1 cellular context compared by ENCODE assay signal in genomic region chr2:98476192-98476868, GRCh38.
TF ChIP-seq lines count a peak whose summit lies in the region.

No MANE protein-coding gene starts in this region.

TF ChIP-seq in GM12878, 131 proteins besides CTCF, POLR2A, EP300 and RAD21 (continued from another document and continues in another):
- TF ChIP-seq PRDM15 (CRISPR knock-in tag; IDR thresholded peaks at IDR 0.05) (no peak), MEF2B (IDR thresholded peaks at IDR 0.05; ENCODE audit: partially characterized antibody, poor library complexity, severe bottlenecking) (peak; percentile 95), BHLHE40 (IDR thresholded peaks at IDR 0.05; ENCODE audit: borderline replicate concordance in 1 of 2, low read depth in 2 of 2, low read length in 1 of 2) (0 out of 4 replicates have a peak, but pooled peaks of 1 of the 2 experiments have one; percentile 11), BRCA1 (IDR thresholded peaks at IDR 0.05; ENCODE audit: low read depth, low read length) (no peak), HDAC6 (IDR thresholded peaks at IDR 0.05; ENCODE audit: unreplicated experiment) (no peak), SIX5 (IDR thresholded peaks at IDR 0.05; ENCODE audit: low read depth, low read length, severe bottlenecking) (no peak), ZNF384 (IDR thresholded peaks at IDR 0.05; ENCODE audit: borderline replicate concordance, low read depth, low read length) (no peak), CBX5 (IDR thresholded peaks at IDR 0.05; ENCODE audit: low read depth) (no peak), NBN (IDR thresholded peaks at IDR 0.05) (no peak), SREBF1 (IDR thresholded peaks at IDR 0.05; ENCODE audit: low read length) (no peak), SP1 (IDR thresholded peaks at IDR 0.05; ENCODE audit: low read depth, low read length) (no peak), ATF7 (IDR thresholded peaks at IDR 0.05; ENCODE audit: low read depth) (0 out of 2 replicates have a peak, but pooled peaks have one; percentile 23), EED (IDR thresholded peaks at IDR 0.05; ENCODE audit: low read depth) (peak; percentile 88), CREB1 (IDR thresholded peaks at IDR 0.05; ENCODE audit: low read depth) (peak; percentile 10; the same call in 1 of the 2 replicates), RUNX3 (IDR thresholded peaks at IDR 0.05; ENCODE audit: low read length) (peak; percentile 40; the same call in 1 of the 2 replicates), ATF3 (IDR thresholded peaks at IDR 0.05; ENCODE audit: borderline replicate concordance, extremely low read depth, low read depth, low read length) (no peak), NFYA (IDR thresholded peaks at IDR 0.05; ENCODE audit: borderline replicate concordance, low read depth, low read length) (no peak), PBX3 (IDR thresholded peaks at IDR 0.05; ENCODE audit: insufficient replicate concordance, low read depth, low read length) (no peak), IKZF2 (IDR thresholded peaks at IDR 0.05) (peak; percentile 41 to 70; a peak in 2 of 4 replicates), USF2 (IDR thresholded peaks at IDR 0.05; ENCODE audit: borderline replicate concordance, low read depth, low read length) (no peak), CEBPB (IDR thresholded peaks at IDR 0.05; ENCODE audit: borderline replicate concordance in 1 of 2, low read depth in 2 of 2, low read length in 2 of 2) (no peak), CREM (IDR thresholded peaks at IDR 0.05; ENCODE audit: low read depth) (peak; percentile 77), ZZZ3 (IDR thresholded peaks at IDR 0.05; ENCODE audit: control insufficient read depth, insufficient read length, low read depth) (no peak), ZNF217 (IDR thresholded peaks at IDR 0.05) (no peak), RAD51 (IDR thresholded peaks at IDR 0.05) (no peak), DPF2 (IDR thresholded peaks at IDR 0.05) (peak; percentile 70), KAT2A (conservative IDR thresholded peaks at IDR 0.05; ENCODE audit: control insufficient read depth, low read depth, low read length) (no peak), JUNB (IDR thresholded peaks at IDR 0.05) (peak; percentile 78), HSF1 (IDR thresholded peaks at IDR 0.05; ENCODE audit: low read depth, low read length) (no peak), POU2F2 (IDR thresholded peaks at IDR 0.05; ENCODE audit: borderline replicate concordance, low read depth, low read length) (0 out of 3 replicates have a peak, but pooled peaks have one; percentile 9), BCL11A (IDR thresholded peaks at IDR 0.05; ENCODE audit: low read depth, low read length) (peak; percentile 86), ZBTB40 (IDR thresholded peaks at IDR 0.05; ENCODE audit: borderline replicate concordance) (no peak), FOXM1 (IDR thresholded peaks at IDR 0.05; ENCODE audit: low read depth, low read length) (no peak; the same call in 1 of the 2 replicates), TCF12 (IDR thresholded peaks at IDR 0.05; ENCODE audit: low read depth, low read length) (0 out of 2 replicates have a peak, but pooled peaks have one; percentile 28), GATAD2B (conservative IDR thresholded peaks at IDR 0.05; ENCODE audit: low read depth) (peak; percentile 68), POLR2AphosphoS2 (IDR thresholded peaks at IDR 0.05; ENCODE audit: low read depth, low read length) (no peak), POLR2AphosphoS5 (IDR thresholded peaks at IDR 0.05; ENCODE audit: low read length) (peak; percentile 58; the same call in 1 of the 2 replicates), NRF1 (conservative IDR thresholded peaks at IDR 0.05; ENCODE audit: low read depth, low read length) (no peak), SKIL (IDR thresholded peaks at IDR 0.05; ENCODE audit: low read depth, poor library complexity, severe bottlenecking) (no peak), FOS (IDR thresholded peaks at IDR 0.05; ENCODE audit: borderline replicate concordance, extremely low read depth, insufficient read length) (no peak), BCL3 (IDR thresholded peaks at IDR 0.05; ENCODE audit: borderline replicate concordance, insufficient read depth, low read depth, low read length, poor library complexity, severe bottlenecking) (peak; percentile 70), ZNF24 (IDR thresholded peaks at IDR 0.05) (no peak), REST (IDR thresholded peaks at IDR 0.05; ENCODE audit: low read depth, low read length) (no peak), LARP7 (IDR thresholded peaks at IDR 0.05) (0 out of 2 replicates have a peak, but pooled peaks have one; percentile 48), ZBED1 (IDR thresholded peaks at IDR 0.05; ENCODE audit: borderline replicate concordance) (no peak)
